ENCODE assay signal across 18 cellular contexts in genomic region chr1:241603626-241604337, GRCh38. TPM values are rescaled to one million over a fixed set of nuclear protein-coding genes. Genes with fewer than 3 reads are reported as not detected.
DNase-seq lines count a peak whose midpoint lies in the region; ATAC-seq, FAIRE-seq and TF ChIP-seq lines count a peak whose summit lies in the region.
"Had no signal": no experiment of that assay in that cellular context is flagged by ENCODE, and none has a peak within 500 bp of the region (broad histone marks: within the 10 kb centered on the region; RNA-seq: fewer than 3 reads in every experiment).

No MANE protein-coding gene starts in this region.

- H3K4me2 ChIP-seq in HepG2 (ENCODE audit: low read depth, low read length) = no peak overlapping the region
- H3K4me2 ChIP-seq in keratinocyte (ENCODE audit: control insufficient read depth, extremely low read depth, insufficient read depth, low read depth, low read length) = no peak overlapping the region
- H3K4me2 ChIP-seq: hepatocyte had no signal

- in situ Hi-C loops in HepG2 (cut with HindIII; ENCODE audit: extremely low pct_ligation_motif_present, low pct_unique_long_range_greater_than_20kb) = no loop called here

- H3K36me3 ChIP-seq in right lobe of liver (no peaks in the 10 kb centered on the region), HepG2 (replicated peaks in 1 of 2; ENCODE audit: control insufficient read depth in 1 of 2, insufficient read depth in 2 of 2, low read length in 2 of 2) (no peaks in the 10 kb centered on the region), keratinocyte (ENCODE audit: control insufficient read depth in 2 of 2, extremely low read depth in 1 of 2, insufficient read depth in 2 of 2, low read length in 2 of 2) (peaks cover 2 to 8% of the 10 kb centered on the region in 2 experiments), aorta (ENCODE audit: control insufficient read depth in 1 of 2, insufficient read depth in 2 of 2, low read length in 1 of 2) (no peaks in the 10 kb centered on the region)
- H3K36me3 ChIP-seq: transverse colon had no signal

- no peak for TF ChIP-seq RAD21 in HepG2 (CRISPR knock-in tag; IDR thresholded peaks at IDR 0.05)

- CTCF ChIA-PET in HepG2 (lab: Yijun Ruan, JAX; ENCODE audit: low intra/inter-chr PET ratio, low total read pairs) = no interaction called here

- intact Hi-C loops in right lobe of liver (cut with DNase I) (no loop called here), HepG2 (cut with micrococcal nuclease; ENCODE audit: unreplicated experiment) (no loop called here), aorta (cut with DNase I) (no loop called here)

- no peaks in the 10 kb centered on the region for H3K4me1 ChIP-seq in right lobe of liver
- no peaks in the 10 kb centered on the region for H3K4me1 ChIP-seq in HepG2 (ENCODE audit: insufficient read depth, low read length)
- H3K4me1 ChIP-seq in keratinocyte (ENCODE audit: control insufficient read depth, extremely low read depth, insufficient read depth, low read length) = peaks cover 41% of the 10 kb centered on the region
- peaks cover 0 to 2% of the 10 kb centered on the region in 2 donors for H3K4me1 ChIP-seq in aorta (ENCODE audit: control insufficient read depth in 1 of 2, insufficient read depth in 2 of 2, low read length in 2 of 2)
- H3K4me1 ChIP-seq: transverse colon had no signal

- H3K4me3 ChIP-seq in right lobe of liver (no peak overlapping the region), HepG2 (replicated peaks in 1 of 3; ENCODE audit: insufficient read depth in 1 of 3, low read depth in 2 of 3, low read length in 3 of 3) (no peak overlapping the region), keratinocyte (ENCODE audit: control insufficient read depth in 2 of 3, extremely low read depth in 1 of 3, insufficient read depth in 2 of 3, low read depth in 1 of 3, low read length in 3 of 3) (peak overlapping the region in 1 of 3 experiments; percentile 16), aorta (ENCODE audit: low read length in 2 of 2) (no peak overlapping the region)
- H3K4me3 ChIP-seq: hepatocyte, spleen, transverse colon had no signal

- 67% methylated on average over 5 of the region's 5 CpGs for WGBS in right lobe of liver (ENCODE audit: insufficient coverage, low coverage, low lambda C conversion rate, missing lambda C conversion rate)
- WGBS in HepG2 (ENCODE audit: low lambda C conversion rate) = 93% methylated on average over 5 of the region's 5 CpGs
- 64 to 69% methylated on average over 5 of the region's 5 CpGs for WGBS in aorta, 2 donors

- no peaks in the 10 kb centered on the region for H3K9me3 ChIP-seq in right lobe of liver
- H3K9me3 ChIP-seq in HepG2 (ENCODE audit: low read length) = no peaks in the 10 kb centered on the region
- no peaks in the 10 kb centered on the region for H3K9me3 ChIP-seq in keratinocyte (ENCODE audit: control insufficient read depth, low read depth, low read length)
- no peaks in the 10 kb centered on the region for H3K9me3 ChIP-seq in aorta (ENCODE audit: control insufficient read depth, low read length)
- H3K9me3 ChIP-seq: spleen, transverse colon had no signal

- H2AFZ ChIP-seq in HepG2 (ENCODE audit: low read length) (no peak overlapping the region), keratinocyte (ENCODE audit: control insufficient read depth, low read length) (no peak overlapping the region)
- H2AFZ ChIP-seq: hepatocyte had no signal

- no peaks in the 10 kb centered on the region; the same call in 1 of the 2 replicates for H4K20me1 ChIP-seq in HepG2 (ENCODE audit: insufficient read depth, low read length)
- no peaks in the 10 kb centered on the region for H4K20me1 ChIP-seq in keratinocyte (ENCODE audit: control insufficient read depth, extremely low read depth, insufficient read depth, low read length)

- H3K9ac ChIP-seq in HepG2 (ENCODE audit: insufficient read depth, low read depth, low read length) (no peak overlapping the region), keratinocyte (ENCODE audit: control insufficient read depth, extremely low read depth, insufficient read depth, low read length) (no peak overlapping the region)

- H3K27ac ChIP-seq in right lobe of liver = peak overlapping the region in 1 of 3 donors; percentile 35
- no peak overlapping the region for H3K27ac ChIP-seq in HepG2 (ENCODE audit: extremely low read length, insufficient read depth, low read length)
- H3K27ac ChIP-seq in keratinocyte (ENCODE audit: control insufficient read depth, insufficient read depth, low read length) = peak overlapping the region; percentile 53
- no peak overlapping the region for H3K27ac ChIP-seq in aorta (ENCODE audit: low read depth in 1 of 2, low read length in 2 of 2)
- H3K27ac ChIP-seq: hepatocyte, transverse colon had no signal

- H3K27me3 ChIP-seq in right lobe of liver (no peaks in the 10 kb centered on the region), HepG2 (ENCODE audit: control insufficient read depth in 1 of 2, insufficient read depth in 2 of 2, low read length in 2 of 2) (no peaks in the 10 kb centered on the region; a peak in 1 of 5 replicates), keratinocyte (ENCODE audit: control insufficient read depth, extremely low read depth, insufficient read depth, low read length) (no peaks in the 10 kb centered on the region), aorta (ENCODE audit: control insufficient read depth in 1 of 2, insufficient read depth in 2 of 2, low read length in 1 of 2) (no peaks in the 10 kb centered on the region)
- H3K27me3 ChIP-seq: hepatocyte, spleen, transverse colon had no signal

- no peaks in the 10 kb centered on the region for H3K9me1 ChIP-seq in keratinocyte (ENCODE audit: control insufficient read depth, extremely low read depth, insufficient read depth, low read length)

- TF ChIP-seq CTCF in right lobe of liver (IDR thresholded peaks at IDR 0.05) = no peak
- no peak for TF ChIP-seq CTCF in HepG2 (CRISPR knock-in tag; IDR thresholded peaks at IDR 0.05)
- TF ChIP-seq CTCF in keratinocyte (optimal IDR thresholded peaks at IDR 0.05 in 1 of 3, IDR thresholded peaks at IDR 0.05 in 1 of 3, conservative IDR thresholded peaks at IDR 0.05 in 1 of 3; ENCODE audit: extremely low read depth in 1 of 3, insufficient read depth in 2 of 3, low read length in 3 of 3) = no peak

- no peak for DNase-seq in right lobe of liver
- DNase-seq in HepG2 (ENCODE audit: low spot score) = no peak
- peak; percentile 70 for DNase-seq in astrocyte of the hippocampus (ENCODE audit: low read depth, low spot score)
- no peak for DNase-seq in keratinocyte (ENCODE audit: low read depth, low spot score)
- DNase-seq in aorta = no peak
- no peak for DNase-seq in NCI-H524 treated with DMSO at 0.1 percent for 48 hours (lab: John Stamatoyannopoulos, UW)
- DNase-seq: activated T-cell treated with anti-CD3 and anti-CD28 coated beads, Interleukin-2, amount 50 U/mL, for 72 hours; DMS 273 treated with DMSO at 0.1 percent for 48 hours; endodermal cell; Karpas-422; spleen; T-cell; transverse colon had no signal

- POLR2A ChIA-PET in HepG2 (lab: Yijun Ruan, JAX) = no interaction called here

- FAIRE-seq in HepG2 (lab: Jason Lieb, UNC) = no peak
- no peak for FAIRE-seq in keratinocyte (lab: Jason Lieb, UNC)

- TF ChIP-seq EP300 in HepG2 (IDR thresholded peaks at IDR 0.05; ENCODE audit: low read depth in 2 of 2, low read length in 2 of 2) = no peak
- no peak for TF ChIP-seq EP300 in HepG2 (CRISPR knock-in tag; IDR thresholded peaks at IDR 0.05; ENCODE audit: borderline replicate concordance)

- peak; percentile 31 to 85 (median 57) for ATAC-seq in right lobe of liver
- ATAC-seq in HepG2 = no peak
- ATAC-seq in aorta (ENCODE audit: low FRiP score) = peak; percentile 48
- ATAC-seq in HG02884 (IDR thresholded peaks at IDR 0.05; ENCODE audit: unreplicated experiment) = no peak
- ATAC-seq in HG03571 (IDR thresholded peaks at IDR 0.05; ENCODE audit: unreplicated experiment) = no peak
- ATAC-seq: activated T-cell treated with anti-CD3 and anti-CD28 coated beads, Interleukin-2, amount 50 U/mL, for 72 hours; T-cell had no signal

- TF ChIP-seq POLR2A in right lobe of liver (IDR thresholded peaks at IDR 0.05) (no peak), HepG2 (IDR thresholded peaks at IDR 0.05; ENCODE audit: insufficient read depth in 1 of 2, low read depth in 2 of 2, low read length in 2 of 2) (no peak)

- H3K79me2 ChIP-seq in HepG2 (ENCODE audit: insufficient read depth, low read length) = no peaks in the 10 kb centered on the region
- no peaks in the 10 kb centered on the region for H3K79me2 ChIP-seq in keratinocyte (ENCODE audit: control insufficient read depth, insufficient read depth, low read length)
- H3K79me2 ChIP-seq: hepatocyte had no signal

- dilution Hi-C loops in keratinocyte (cut with MboI; ENCODE audit: extremely low pct_ligation_motif_present, low sequenced_read_pairs) = loop anchor here (25.0 kb wide), 1 partner anchor 234 kb away; the partner anchor contains the start of gene EXO1

- no TSS peak for BruUV-seq in HepG2 (replicated peaks; lab: Mats Ljungman, UMichigan)

RNA-seq across cellular contexts. Expression of gene CHML, which starts 36.4 kb away (rescaled TPM):
- 1 to 10 TPM; 2.3 to 6.0 (median 3.9) TPM for total RNA-seq in right lobe of liver
- 16.7 and 21.0 TPM in 2 replicates for total RNA-seq in HepG2 (2016; rRNA removed; fragmentation: Illumina TruSeq; extraction: Trizol)
- 1.2 and 1.5 TPM in 2 replicates for total RNA-seq in HepG2 (2016; cell fraction: cytosol; rRNA removed; fragmentation: Illumina TruSeq; extraction: Trizol; ENCODE audit: low read depth)
- 15.5 and 19.9 TPM in 2 replicates for total RNA-seq in HepG2 (2016; cell fraction: insoluble cytoplasmic fraction; rRNA removed; fragmentation: Illumina TruSeq; extraction: Trizol)
- 7.3 TPM in 2 replicates for total RNA-seq in HepG2 (2016; cell fraction: membrane; rRNA removed; fragmentation: Illumina TruSeq; extraction: Trizol)
- total RNA-seq in HepG2 (2016; cell fraction: nucleus; rRNA removed; fragmentation: Illumina TruSeq; extraction: Trizol) = 27.0 and 27.7 TPM in 2 replicates
- 5.2 TPM in 2 replicates for polyA plus RNA-seq in HepG2 (2011; rRNA removed)
- polyA plus RNA-seq in HepG2 (2011; cell fraction: cytosol; rRNA removed) = 2.2 and 2.7 TPM in 2 replicates
- polyA plus RNA-seq in HepG2 (2011; cell fraction: nucleus; rRNA removed) = 7.1 and 7.8 TPM in 2 replicates
- 7.1 and 8.1 TPM in 2 replicates for polyA plus RNA-seq in HepG2 (2012)
- polyA plus RNA-seq in HepG2 (2016; cell fraction: cytosol; fragmentation: Illumina TruSeq; extraction: Trizol; ENCODE audit: low read depth) = 0.27 and 0.35 TPM in 2 replicates
- 9.8 and 11.3 TPM in 2 replicates for polyA plus RNA-seq in HepG2 (2016; cell fraction: insoluble cytoplasmic fraction; fragmentation: Illumina TruSeq; extraction: Trizol; ENCODE audit: low read depth)
- 1.2 and 1.6 TPM in 2 replicates for polyA plus RNA-seq in HepG2 (2016; cell fraction: membrane; fragmentation: Illumina TruSeq; extraction: Trizol; ENCODE audit: low read depth)
- 16.7 and 19.0 TPM in 2 replicates for polyA plus RNA-seq in HepG2 (2016; cell fraction: nucleus; fragmentation: Illumina TruSeq; extraction: Trizol; ENCODE audit: insufficient read depth, low read depth)
- 34.4 and 211 TPM in 2 replicates for polyA minus RNA-seq in HepG2 (2011; rRNA and poly(A)+ RNA removed; ENCODE audit: low replicate concordance)
- polyA minus RNA-seq in HepG2 (2011; cell fraction: cytosol; rRNA and poly(A)+ RNA removed) = 8.0 and 11.1 TPM in 2 replicates
- 44.5 and 48.6 TPM in 2 replicates for polyA minus RNA-seq in HepG2 (2011; cell fraction: nucleus; rRNA and poly(A)+ RNA removed)
- 5.2 to 8.3 TPM (median 7.3 TPM) in 3 replicates for polyA plus RNA-seq in keratinocyte
- polyA plus RNA-seq in keratinocyte (2011; ENCODE audit: low read depth) = 3.7 TPM
- 2.0 and 6.1 TPM in 2 replicates for polyA plus RNA-seq in keratinocyte (2011; cell fraction: cytosol; rRNA removed)
- polyA plus RNA-seq in keratinocyte (2011; cell fraction: nucleus; rRNA removed) = 8.0 and 10.0 TPM in 2 replicates
- 3.6 and 6.4 TPM in 2 replicates for polyA plus RNA-seq in keratinocyte (2012; ENCODE audit: low replicate concordance)
- 13.1 to 28.4 TPM (median 22.4 TPM) in 3 replicates for polyA minus RNA-seq in keratinocyte
- polyA minus RNA-seq in keratinocyte (2011; cell fraction: cytosol; rRNA and poly(A)+ RNA removed) = 9.0 TPM
- polyA minus RNA-seq in keratinocyte (2011; cell fraction: nucleus; rRNA and poly(A)+ RNA removed) = 10.2 and 19.5 TPM in 2 replicates
- 10 to 100 TPM in 1 of 2 donors, 1 to 10 TPM in 1; 9.9 to 13.3 TPM for total RNA-seq in aorta
- polyA plus RNA-seq in aorta = 1 to 10 TPM; 2.6 to 3.1 TPM

RNA-seq across cellular contexts. Expression of gene OPN3, which starts 36.4 kb away (rescaled TPM):
- total RNA-seq in right lobe of liver (10 to 100 TPM; 15.7 to 38.2 (median 28.8) TPM), HepG2 (2016; rRNA removed; fragmentation: Illumina TruSeq; extraction: Trizol) (17.2 and 17.4 TPM in 2 replicates), aorta (1 to 10 TPM; 5.8 to 6.5 TPM)
- total RNA-seq in HepG2 (2016; cell fraction: cytosol; rRNA removed; fragmentation: Illumina TruSeq; extraction: Trizol; ENCODE audit: low read depth) = 10.2 and 13.6 TPM in 2 replicates
- total RNA-seq in HepG2 (2016; cell fraction: insoluble cytoplasmic fraction; rRNA removed; fragmentation: Illumina TruSeq; extraction: Trizol) = 16.6 and 16.7 TPM in 2 replicates
- 27.6 and 32.6 TPM in 2 replicates for total RNA-seq in HepG2 (2016; cell fraction: membrane; rRNA removed; fragmentation: Illumina TruSeq; extraction: Trizol)
- total RNA-seq in HepG2 (2016; cell fraction: nucleus; rRNA removed; fragmentation: Illumina TruSeq; extraction: Trizol) = 9.9 and 12.6 TPM in 2 replicates
- polyA plus RNA-seq in HepG2 (2011; rRNA removed) (15.8 and 23.0 TPM in 2 replicates), keratinocyte (33.4 to 65.0 TPM (median 48.4 TPM) in 3 replicates), aorta (10 to 100 TPM in 1 of 2 donors, 1 to 10 TPM in 1; 5.3 to 18.2 TPM)
- 11.8 and 19.2 TPM in 2 replicates for polyA plus RNA-seq in HepG2 (2011; cell fraction: cytosol; rRNA removed)
- 5.3 and 5.8 TPM in 2 replicates for polyA plus RNA-seq in HepG2 (2011; cell fraction: nucleus; rRNA removed)
- polyA plus RNA-seq in HepG2 (2012) = 19.0 and 21.9 TPM in 2 replicates
- polyA plus RNA-seq in HepG2 (2016; cell fraction: cytosol; fragmentation: Illumina TruSeq; extraction: Trizol; ENCODE audit: low read depth) = 16.5 and 18.0 TPM in 2 replicates
- 21.8 and 24.0 TPM in 2 replicates for polyA plus RNA-seq in HepG2 (2016; cell fraction: insoluble cytoplasmic fraction; fragmentation: Illumina TruSeq; extraction: Trizol; ENCODE audit: low read depth)
- 30.5 and 31.8 TPM in 2 replicates for polyA plus RNA-seq in HepG2 (2016; cell fraction: membrane; fragmentation: Illumina TruSeq; extraction: Trizol; ENCODE audit: low read depth)
- polyA plus RNA-seq in HepG2 (2016; cell fraction: nucleus; fragmentation: Illumina TruSeq; extraction: Trizol; ENCODE audit: insufficient read depth, low read depth) = 23.1 and 23.3 TPM in 2 replicates
- polyA minus RNA-seq in HepG2 (2011; rRNA and poly(A)+ RNA removed; ENCODE audit: low replicate concordance) = 13.5 and 35.7 TPM in 2 replicates
- 8.9 and 10.1 TPM in 2 replicates for polyA minus RNA-seq in HepG2 (2011; cell fraction: cytosol; rRNA and poly(A)+ RNA removed)
- 7.6 and 10.9 TPM in 2 replicates for polyA minus RNA-seq in HepG2 (2011; cell fraction: nucleus; rRNA and poly(A)+ RNA removed)
- 15.3 TPM for polyA plus RNA-seq in keratinocyte (2011; ENCODE audit: low read depth)
- polyA plus RNA-seq in keratinocyte (2011; cell fraction: cytosol; rRNA removed) = 31.8 and 54.4 TPM in 2 replicates
- 23.5 and 27.7 TPM in 2 replicates for polyA plus RNA-seq in keratinocyte (2011; cell fraction: nucleus; rRNA removed)
- polyA plus RNA-seq in keratinocyte (2012; ENCODE audit: low replicate concordance) = 22.1 and 36.1 TPM in 2 replicates
- 26.1 to 46.6 TPM (median 33.7 TPM) in 3 replicates for polyA minus RNA-seq in keratinocyte
- 42.2 TPM for polyA minus RNA-seq in keratinocyte (2011; cell fraction: cytosol; rRNA and poly(A)+ RNA removed)
- 13.8 and 23.7 TPM in 2 replicates for polyA minus RNA-seq in keratinocyte (2011; cell fraction: nucleus; rRNA and poly(A)+ RNA removed)

RNA-seq across cellular contexts. Expression of gene WDR64, which starts 48.3 kb away (rescaled TPM):
- total RNA-seq in right lobe of liver (under 1 TPM in 2 of 6 experiments, not detected in 4; 0.17 to 0.27 TPM), HepG2 (2016; rRNA removed; fragmentation: Illumina TruSeq; extraction: Trizol) (not detected in 2 replicates), aorta (not detected)
- total RNA-seq in HepG2 (2016; cell fraction: cytosol; rRNA removed; fragmentation: Illumina TruSeq; extraction: Trizol; ENCODE audit: low read depth) = not detected in 2 replicates
- total RNA-seq in HepG2 (2016; cell fraction: insoluble cytoplasmic fraction; rRNA removed; fragmentation: Illumina TruSeq; extraction: Trizol) = not detected in 2 replicates
- not detected in 2 replicates for total RNA-seq in HepG2 (2016; cell fraction: membrane; rRNA removed; fragmentation: Illumina TruSeq; extraction: Trizol)
- not detected in 2 replicates for total RNA-seq in HepG2 (2016; cell fraction: nucleus; rRNA removed; fragmentation: Illumina TruSeq; extraction: Trizol)
- polyA plus RNA-seq in HepG2 (2011; rRNA removed) (not detected in 2 replicates), keratinocyte (not detected in 3 replicates), aorta (not detected)
- polyA plus RNA-seq in HepG2 (2011; cell fraction: cytosol; rRNA removed) = not detected in 2 replicates
- polyA plus RNA-seq in HepG2 (2011; cell fraction: nucleus; rRNA removed) = not detected in 2 replicates
- polyA plus RNA-seq in HepG2 (2012) = not detected in 2 replicates
- polyA plus RNA-seq in HepG2 (2016; cell fraction: cytosol; fragmentation: Illumina TruSeq; extraction: Trizol; ENCODE audit: low read depth) = not detected in 2 replicates
- not detected in 2 replicates for polyA plus RNA-seq in HepG2 (2016; cell fraction: insoluble cytoplasmic fraction; fragmentation: Illumina TruSeq; extraction: Trizol; ENCODE audit: low read depth)
- not detected in 2 replicates for polyA plus RNA-seq in HepG2 (2016; cell fraction: membrane; fragmentation: Illumina TruSeq; extraction: Trizol; ENCODE audit: low read depth)
- polyA plus RNA-seq in HepG2 (2016; cell fraction: nucleus; fragmentation: Illumina TruSeq; extraction: Trizol; ENCODE audit: insufficient read depth, low read depth) = not detected in 2 replicates
- not detected in 2 replicates for polyA minus RNA-seq in HepG2 (2011; rRNA and poly(A)+ RNA removed; ENCODE audit: low replicate concordance)
- not detected in 2 replicates for polyA minus RNA-seq in HepG2 (2011; cell fraction: cytosol; rRNA and poly(A)+ RNA removed)
- polyA minus RNA-seq in HepG2 (2011; cell fraction: nucleus; rRNA and poly(A)+ RNA removed) = not detected in 2 replicates
- polyA plus RNA-seq in keratinocyte (2011; ENCODE audit: low read depth) = not detected
- not detected in 2 replicates for polyA plus RNA-seq in keratinocyte (2011; cell fraction: cytosol; rRNA removed)
- polyA plus RNA-seq in keratinocyte (2011; cell fraction: nucleus; rRNA removed) = not detected in 2 replicates
- not detected in 2 replicates for polyA plus RNA-seq in keratinocyte (2012; ENCODE audit: low replicate concordance)
- not detected in 3 replicates for polyA minus RNA-seq in keratinocyte
- not detected for polyA minus RNA-seq in keratinocyte (2011; cell fraction: cytosol; rRNA and poly(A)+ RNA removed)
- not detected in 2 replicates for polyA minus RNA-seq in keratinocyte (2011; cell fraction: nucleus; rRNA and poly(A)+ RNA removed)
- total RNA-seq: A673, endodermal cell, lung microvascular endothelial cell, transverse colon had no signal
- polyA plus RNA-seq: hepatocyte had no signal

Comparison
In these comparisons a context has a peak if more than half of its experiments do, and no peak if none do; other contexts are left out.
1. ATAC-seq: peak in right lobe of liver (4 of 4) and aorta (single experiment); none in HepG2 (single experiment), HG02884 (single experiment) and HG03571 (single experiment).